Comparison of ENCODE assay signal across 8 cellular contexts in the genomic region with DNA sequence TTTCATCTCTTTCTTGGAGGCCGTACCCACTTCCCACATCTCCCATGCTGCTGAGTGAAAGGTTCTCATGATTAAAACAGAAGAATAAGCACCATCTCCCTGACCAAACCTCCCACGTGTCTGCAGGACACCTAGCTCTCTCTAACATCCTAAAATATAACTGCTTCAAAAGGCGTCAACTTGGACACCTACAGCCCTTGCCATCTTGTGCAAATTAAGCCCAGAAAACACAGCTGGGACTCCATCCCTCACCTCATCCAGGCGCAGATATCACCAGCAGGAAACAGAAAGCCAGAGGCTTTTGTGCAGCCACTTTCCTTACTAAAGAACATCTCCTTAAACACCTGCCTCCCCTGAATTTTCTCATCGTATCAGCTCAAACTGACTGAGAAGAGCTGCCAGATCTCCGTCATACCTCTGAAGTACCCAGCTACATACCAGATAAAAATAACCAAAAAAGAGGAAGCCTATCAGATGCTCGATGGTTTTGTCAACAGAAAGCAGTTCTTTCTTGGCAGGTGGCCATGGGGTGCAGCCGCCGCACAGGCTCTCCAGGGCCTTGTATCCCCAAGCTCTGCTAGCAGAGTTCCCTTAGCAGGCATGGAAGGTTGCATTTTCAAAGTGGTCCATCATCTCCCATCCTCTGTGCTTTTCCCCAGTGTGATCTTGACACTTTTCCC. TPM values are rescaled to one million over a fixed set of nuclear protein-coding genes. Genes with fewer than 3 reads are reported as not detected.
DNase-seq lines count a peak whose midpoint lies in the region; ATAC-seq, FAIRE-seq and TF ChIP-seq lines count a peak whose summit lies in the region.

No MANE protein-coding gene starts in this region.

- no peaks in the 10 kb centered on the region for H4K20me1 ChIP-seq in mammary epithelial cell (ENCODE audit: insufficient read depth, low read length)

- CTCF ChIA-PET in mammary epithelial cell (lab: Charles Lee; ENCODE audit: low non-redundant PET): no interaction called here

- H3K9ac ChIP-seq in mammary epithelial cell (ENCODE audit: insufficient read depth, low read length): no peak overlapping the region

- no TSS peak for BruUV-seq in mammary epithelial cell (replicated peaks; lab: Mats Ljungman, UMichigan)

- peak; percentile 48 for FAIRE-seq in urothelium cell line (lab: Jason Lieb, UNC)

- H3K27ac ChIP-seq in heart left ventricle (peak overlapping the region in 1 of 12 donors; percentile 7), mammary epithelial cell (ENCODE audit: insufficient read depth, low read depth, low read length) (no peak overlapping the region), WERI-Rb-1 (no peak overlapping the region)

- no peak for TF ChIP-seq CTCF in heart left ventricle (IDR thresholded peaks at IDR 0.05)
- no peak for TF ChIP-seq CTCF in mammary epithelial cell (conservative IDR thresholded peaks at IDR 0.05 in 1 of 2, IDR thresholded peaks at IDR 0.05 in 1 of 2; ENCODE audit: extremely low read depth in 1 of 2, insufficient read depth in 1 of 2, low read depth in 1 of 2, low read length in 2 of 2)
- TF ChIP-seq CTCF in WERI-Rb-1 (IDR thresholded peaks at IDR 0.05; ENCODE audit: low read depth, low read length): no peak

- H3K4me3 ChIP-seq in heart left ventricle: no peak overlapping the region
- H3K4me3 ChIP-seq in Jurkat, Clone E6-1 (ENCODE audit: low read length): no peak overlapping the region
- no peak overlapping the region for H3K4me3 ChIP-seq in mammary epithelial cell (replicated peaks in 1 of 3; ENCODE audit: insufficient read depth in 1 of 3, low read depth in 2 of 3, low read length in 3 of 3)
- H3K4me3 ChIP-seq in HAP-1: no peak overlapping the region
- no peak overlapping the region for H3K4me3 ChIP-seq in WERI-Rb-1 (ENCODE audit: low read depth, low read length)

- H3K9me3 ChIP-seq in heart left ventricle (no peaks in the 10 kb centered on the region), mammary epithelial cell (replicated peaks; ENCODE audit: insufficient read depth, low read length) (no peaks in the 10 kb centered on the region), HAP-1 (no peaks in the 10 kb centered on the region), WERI-Rb-1 (ENCODE audit: severe bottlenecking) (no peaks in the 10 kb centered on the region)

- H2AFZ ChIP-seq in mammary epithelial cell (ENCODE audit: low read depth, low read length): no peak overlapping the region

- H3K36me3 ChIP-seq in heart left ventricle (no peaks in the 10 kb centered on the region), mammary epithelial cell (ENCODE audit: insufficient read depth, low read length) (peaks cover 11% of the 10 kb centered on the region), HAP-1 (replicated peaks) (no peaks in the 10 kb centered on the region), WERI-Rb-1 (peaks cover 17% of the 10 kb centered on the region)

- dilution Hi-C loops in mammary epithelial cell (cut with HindIII; ENCODE audit: low sequenced_read_pairs): no loop called here

- in situ Hi-C loops in mammary epithelial cell (cut with MboI; ENCODE audit: low sequenced_read_pairs in 2 of 2) (no loop called here), HAP-1 (cut with MboI; ENCODE audit: low sequenced_read_pairs) (no loop called here)

- no peak for ATAC-seq in heart left ventricle

- peak overlapping the region; percentile 7 for H3K4me2 ChIP-seq in mammary epithelial cell (ENCODE audit: insufficient read depth, low read depth, low read length)

- no peak for TF ChIP-seq POLR2A in heart left ventricle (IDR thresholded peaks at IDR 0.05)

- 46 to 57% (median 50%) methylated on average over 9 of the region's 9 CpGs for WGBS in heart left ventricle, 4 donors
- 99% methylated on average over 8 of the region's 9 CpGs for WGBS in mammary epithelial cell (ENCODE audit: low coverage, missing lambda C conversion rate)

- DNase-seq in heart left ventricle (peak in 3 of 5 donors; percentile 20 to 35 (median 28)), cardiac septum (ENCODE audit: low spot score) (no peak), mammary epithelial cell (no peak), urothelium cell line (ENCODE audit: low spot score) (no peak), COLO668 (lab: John Stamatoyannopoulos, UW; ENCODE audit: unreplicated experiment) (no peak), HAP-1 (ENCODE audit: low spot score in 2 of 2) (no peak), WERI-Rb-1 (no peak)
- peak; percentile 25 for DNase-seq in Jurkat, Clone E6-1 (ENCODE audit: low read depth, low spot score)

- peaks cover 0 to 18% (median 0%) of the 10 kb centered on the region in 12 donors for H3K4me1 ChIP-seq in heart left ventricle
- peaks cover 72% of the 10 kb centered on the region for H3K4me1 ChIP-seq in mammary epithelial cell (ENCODE audit: insufficient read depth, low read length)
- no peaks in the 10 kb centered on the region for H3K4me1 ChIP-seq in HAP-1

- intact Hi-C loops in heart left ventricle (cut with DNase I) (no loop called here), cardiac septum (cut with DNase I) (no loop called here), mammary epithelial cell (cut with micrococcal nuclease) (no loop called here)

- peaks cover 86% of the 10 kb centered on the region for H3K79me2 ChIP-seq in mammary epithelial cell (ENCODE audit: insufficient read depth, low read length)

- H3K27me3 ChIP-seq in heart left ventricle (no peaks in the 10 kb centered on the region), mammary epithelial cell (ENCODE audit: insufficient read depth, low read length) (no peaks in the 10 kb centered on the region), HAP-1 (ENCODE audit: low read depth) (no peaks in the 10 kb centered on the region), WERI-Rb-1 (ENCODE audit: insufficient read depth, low read depth, severe bottlenecking) (no peaks in the 10 kb centered on the region)

RNA-seq across cellular contexts. Expression of a gene that starts 28.8 kb away (rescaled TPM):
- total RNA-seq in heart left ventricle (1 to 10 TPM; 1.2 to 2.8 (median 1.7) TPM), cardiac septum (1.5 TPM), mammary epithelial cell (10 to 100 TPM; 24.3 to 38.9 TPM)
- polyA plus RNA-seq in heart left ventricle (1 to 10 TPM in 1 of 2 donors, under 1 TPM in 1; 0.91 to 3.8 TPM), mammary epithelial cell (17.6 TPM)
- polyA plus RNA-seq in Jurkat, Clone E6-1 (2012; ENCODE audit: insufficient read depth, insufficient read length): 3.0 TPM
- polyA minus RNA-seq in mammary epithelial cell: 67.4 TPM

Comparison
In these comparisons a context has a peak if more than half of its experiments do, and no peak if none do; other contexts are left out.
1. DNase-seq: peak in heart left ventricle (3 of 5) and Jurkat, Clone E6-1 (single experiment); none in cardiac septum (single experiment), mammary epithelial cell (single experiment), urothelium cell line (single experiment), COLO668 (single experiment), HAP-1 (0 of 2) and WERI-Rb-1 (single experiment).
2. RNA of a gene that starts 28.8 kb away (total RNA-seq): 24.3 to 38.9 TPM in mammary epithelial cell; 1.2 to 2.8 TPM in heart left ventricle and 1.5 TPM in cardiac septum (single experiment); every median in the first group is over 4 times any median in the second.